13 cellular contexts compared by ENCODE assay signal in genomic region chr3:107589454-107589853, GRCh38.
A peak's percentile ranks its signal among the peaks of the same experiment; 100 is the strongest.
DNase-seq lines count a peak whose midpoint lies in the region; ATAC-seq, FAIRE-seq and TF ChIP-seq lines count a peak whose summit lies in the region.
"Had no signal": no experiment of that assay in that cellular context is flagged by ENCODE, and none has a peak within 500 bp of the region (broad histone marks: within the 10 kb centered on the region; RNA-seq: fewer than 3 reads in every experiment).

No MANE protein-coding gene starts in this region.

- H3K27ac ChIP-seq in neural progenitor cell (no peak overlapping the region), body of pancreas (no peak overlapping the region)
- H3K27ac ChIP-seq: BLaER1 had no signal

- 54 to 61% methylated on average over 1 of the region's 1 CpG for WGBS in body of pancreas, 2 donors

- TF ChIP-seq POLR2A in body of pancreas (IDR thresholded peaks at IDR 0.05): no peak

- no peak overlapping the region for H3K27ac Mint-ChIP-seq in neural progenitor cell
- H3K27ac Mint-ChIP-seq: activated naive CD8-positive, alpha-beta T cell treated with anti-CD3 and anti-CD28 coated beads, Interleukin-2, amount 10 ng/mL, durations not matched to agents 7 days and 5 days had no signal

- H3K27me3 Mint-ChIP-seq in neural progenitor cell (ENCODE audit: insufficient read depth, low read depth): no peaks in the 10 kb centered on the region
- H3K27me3 Mint-ChIP-seq: activated naive CD8-positive, alpha-beta T cell treated with anti-CD3 and anti-CD28 coated beads, Interleukin-2, amount 10 ng/mL, durations not matched to agents 7 days and 5 days had no signal

- H3K9me3 ChIP-seq in neural progenitor cell (ENCODE audit: low read depth): no peaks in the 10 kb centered on the region
- H3K9me3 ChIP-seq in body of pancreas: no peaks in the 10 kb centered on the region

- H3K79me2 ChIP-seq in neural progenitor cell (ENCODE audit: low read depth): peaks cover 43% of the 10 kb centered on the region

- peaks cover 13% of the 10 kb centered on the region for H3K4me1 ChIP-seq in neural progenitor cell
- H3K4me1 ChIP-seq in body of pancreas: peaks cover 14% of the 10 kb centered on the region

- TF ChIP-seq CTCF in neural progenitor cell (IDR thresholded peaks at IDR 0.05) (no peak), body of pancreas (IDR thresholded peaks at IDR 0.05) (no peak)

- peaks cover 69% of the 10 kb centered on the region for H4K20me1 ChIP-seq in neural progenitor cell (ENCODE audit: low read depth)
- H4K20me1 ChIP-seq: BLaER1 had no signal

- H2AFZ ChIP-seq in neural progenitor cell (replicated peaks): no peak overlapping the region

- peaks cover 18% of the 10 kb centered on the region for H3K4me1 Mint-ChIP-seq in neural progenitor cell

- H3K36me3 Mint-ChIP-seq in neural progenitor cell: peaks cover 7% of the 10 kb centered on the region

- H3K9ac ChIP-seq in neural progenitor cell: no peak overlapping the region
- H3K9ac ChIP-seq: BLaER1 had no signal

- H3K4me3 ChIP-seq in neural progenitor cell (no peak overlapping the region), body of pancreas (no peak overlapping the region)
- H3K4me3 ChIP-seq: BLaER1, K562 had no signal

- peak; percentile 78 for FAIRE-seq in GM18507 (lab: Jason Lieb, UNC)
- FAIRE-seq: K562 had no signal

- intact Hi-C loops in sciatic nerve (cut with DNase I) (no loop called here), body of pancreas (cut with DNase I) (no loop called here)

- ATAC-seq in GM19324 (IDR thresholded peaks at IDR 0.05; ENCODE audit: low FRiP score, unreplicated experiment) (peak; percentile 67), HG02763 (IDR thresholded peaks at IDR 0.05; ENCODE audit: unreplicated experiment) (peak; percentile 73), HG03575 (IDR thresholded peaks at IDR 0.05; ENCODE audit: extremely low read depth, insufficient number of reproducible peaks, low FRiP score, unreplicated experiment) (peak; percentile 70), sciatic nerve (no peak), body of pancreas (no peak)
- ATAC-seq: K562 had no signal

- peaks cover 2% of the 10 kb centered on the region for H3F3A ChIP-seq in neural progenitor cell (ENCODE audit: low read depth)

- H3K27me3 ChIP-seq in neural progenitor cell (no peaks in the 10 kb centered on the region), body of pancreas (no peaks in the 10 kb centered on the region)
- H3K27me3 ChIP-seq: BLaER1 had no signal

- H3K4me2 ChIP-seq in neural progenitor cell: no peak overlapping the region
- H3K4me2 ChIP-seq: BLaER1 had no signal

- no peak for DNase-seq in GM18507 (ENCODE audit: extremely low spot score, insufficient read length, low read depth)
- no peak for DNase-seq in sciatic nerve (ENCODE audit: low spot score)
- no peak for DNase-seq in DMS53 (lab: John Stamatoyannopoulos, UW)
- DNase-seq in neural progenitor cell (ENCODE audit: low spot score): no peak
- no peak for DNase-seq in body of pancreas
- DNase-seq: activated naive CD8-positive, alpha-beta T cell treated with anti-CD3 and anti-CD28 coated beads, Interleukin-2, amount 10 ng/mL, durations not matched to agents 7 days and 5 days; NCI-H2029; stimulated activated CD4-positive, alpha-beta T cell treated with anti-CD3 and anti-CD28 coated beads, Interleukin-4, amount 100 ng/mL, for 24 hours had no signal

- H3K4me3 Mint-ChIP-seq in neural progenitor cell: no peak overlapping the region
- H3K4me3 Mint-ChIP-seq: activated naive CD8-positive, alpha-beta T cell treated with anti-CD3 and anti-CD28 coated beads, Interleukin-2, amount 10 ng/mL, durations not matched to agents 7 days and 5 days had no signal

- H3K9me3 Mint-ChIP-seq in neural progenitor cell: no peaks in the 10 kb centered on the region
- H3K9me3 Mint-ChIP-seq: activated naive CD8-positive, alpha-beta T cell treated with anti-CD3 and anti-CD28 coated beads, Interleukin-2, amount 10 ng/mL, durations not matched to agents 7 days and 5 days had no signal

- H3K36me3 ChIP-seq in neural progenitor cell: no peaks in the 10 kb centered on the region
- H3K36me3 ChIP-seq in body of pancreas (replicated peaks in 1 of 2; ENCODE audit: insufficient read depth in 1 of 2, low read depth in 2 of 2): no peaks in the 10 kb centered on the region

Comparison
In these comparisons a context has a peak if more than half of its experiments do, and no peak if none do; other contexts are left out.
1. ATAC-seq: peak in GM19324 (single experiment), HG02763 (single experiment) and HG03575 (single experiment); none in sciatic nerve (single experiment) and body of pancreas (single experiment).